In genomic region chr15:78550815-78551214, GRCh38 we compare ENCODE assay signal across 33 cellular contexts.
"Had no signal": no experiment of that assay in that cellular context is flagged by ENCODE, and none has a peak within 500 bp of the region (broad histone marks: within the 10 kb centered on the region; RNA-seq: fewer than 3 reads in every experiment).

No MANE protein-coding gene starts in this region.

- H3K27me3 Mint-ChIP-seq: activated CD8-positive, alpha-beta T cell treated with anti-CD3 and anti-CD28 coated beads for 36 hours; activated naive CD4-positive, alpha-beta T cell treated with anti-CD3 and anti-CD28 coated beads, Interleukin-2, amount 50 U/mL, for 24 hours; activated naive CD8-positive, alpha-beta T cell treated with anti-CD3 and anti-CD28 coated beads for 36 hours; activated naive CD8-positive, alpha-beta T cell treated with anti-CD3 and anti-CD28 coated beads, Interleukin-2, amount 50 U/mL, for 24 hours; activated T-helper 17 cell treated with anti-CD3 and anti-CD28 coated beads, Interleukin-2, amount 50 U/mL, for 72 hours; effector memory CD8-positive, alpha-beta T cell had no signal

- H3K9me3 Mint-ChIP-seq: activated CD8-positive, alpha-beta T cell treated with anti-CD3 and anti-CD28 coated beads for 36 hours; activated naive CD4-positive, alpha-beta T cell treated with anti-CD3 and anti-CD28 coated beads, Interleukin-2, amount 50 U/mL, for 24 hours; activated naive CD8-positive, alpha-beta T cell treated with anti-CD3 and anti-CD28 coated beads for 36 hours; activated naive CD8-positive, alpha-beta T cell treated with anti-CD3 and anti-CD28 coated beads, Interleukin-2, amount 50 U/mL, for 24 hours; activated T-helper 17 cell treated with anti-CD3 and anti-CD28 coated beads, Interleukin-2, amount 50 U/mL, for 72 hours; effector memory CD8-positive, alpha-beta T cell; WTC11 had no signal

- H3K27ac ChIP-seq: adrenal gland, body of pancreas, esophagus muscularis mucosa, foreskin keratinocyte, gastrocnemius medialis, heart left ventricle, VCaP had no signal

- H3K9me3 ChIP-seq: adrenal gland, body of pancreas, esophagus muscularis mucosa, gastrocnemius medialis, heart left ventricle had no signal

- H3K4me3 Mint-ChIP-seq: activated CD8-positive, alpha-beta T cell treated with anti-CD3 and anti-CD28 coated beads for 36 hours; activated naive CD4-positive, alpha-beta T cell treated with anti-CD3 and anti-CD28 coated beads, Interleukin-2, amount 50 U/mL, for 24 hours; activated naive CD8-positive, alpha-beta T cell treated with anti-CD3 and anti-CD28 coated beads for 36 hours; activated naive CD8-positive, alpha-beta T cell treated with anti-CD3 and anti-CD28 coated beads, Interleukin-2, amount 50 U/mL, for 24 hours; activated T-helper 17 cell treated with anti-CD3 and anti-CD28 coated beads, Interleukin-2, amount 50 U/mL, for 72 hours; effector memory CD8-positive, alpha-beta T cell; WTC11 had no signal

- ATAC-seq: activated CD8-positive, alpha-beta T cell treated with anti-CD3 and anti-CD28 coated beads for 36 hours; activated naive CD8-positive, alpha-beta T cell treated with anti-CD3 and anti-CD28 coated beads, Interleukin-2, amount 50 U/mL, for 24 hours; activated T-helper 17 cell treated with anti-CD3 and anti-CD28 coated beads, Interleukin-2, amount 50 U/mL, for 72 hours; body of pancreas; effector memory CD8-positive, alpha-beta T cell; foreskin keratinocyte; gastrocnemius medialis; heart left ventricle had no signal

- H3K27me3 ChIP-seq: adrenal gland, body of pancreas, esophagus muscularis mucosa, foreskin keratinocyte, gastrocnemius medialis, heart left ventricle had no signal

- H3K4me1 ChIP-seq: adrenal gland, esophagus muscularis mucosa, foreskin keratinocyte, gastrocnemius medialis, heart left ventricle had no signal

- H3K4me3 ChIP-seq: adrenal gland, body of pancreas, esophagus muscularis mucosa, gastrocnemius medialis, heart left ventricle had no signal

- H3K27ac Mint-ChIP-seq: activated CD8-positive, alpha-beta T cell treated with anti-CD3 and anti-CD28 coated beads for 36 hours; activated naive CD4-positive, alpha-beta T cell treated with anti-CD3 and anti-CD28 coated beads, Interleukin-2, amount 50 U/mL, for 24 hours; activated naive CD8-positive, alpha-beta T cell treated with anti-CD3 and anti-CD28 coated beads for 36 hours; activated naive CD8-positive, alpha-beta T cell treated with anti-CD3 and anti-CD28 coated beads, Interleukin-2, amount 50 U/mL, for 24 hours; activated T-helper 17 cell treated with anti-CD3 and anti-CD28 coated beads, Interleukin-2, amount 50 U/mL, for 72 hours; effector memory CD8-positive, alpha-beta T cell had no signal

- FAIRE-seq: colon had no signal

- H3K4me1 Mint-ChIP-seq: activated naive CD4-positive, alpha-beta T cell treated with anti-CD3 and anti-CD28 coated beads, Interleukin-2, amount 50 U/mL, for 24 hours; activated naive CD8-positive, alpha-beta T cell treated with anti-CD3 and anti-CD28 coated beads, Interleukin-2, amount 50 U/mL, for 24 hours had no signal

- DNase-seq: activated CD4-positive, alpha-beta T cell treated with anti-CD3 and anti-CD28 coated beads for 1 hour; activated CD4-positive, alpha-beta T cell treated with anti-CD3 and anti-CD28 coated beads for 48 hours; activated CD4-positive, alpha-beta T cell treated with anti-CD3 and anti-CD28 coated beads, Interleukin-2, amount 50 U/mL, for 1 hour; activated CD4-positive, alpha-beta T cell treated with anti-CD3 and anti-CD28 coated beads, Interleukin-2, amount 50 U/mL, for 48 hours; activated CD8-positive, alpha-beta memory T cell treated with anti-CD3 and anti-CD28 coated beads for 24 hours; activated CD8-positive, alpha-beta T cell treated with anti-CD3 and anti-CD28 coated beads for 36 hours; activated effector memory CD4-positive, alpha-beta T cell treated with Interleukin-2 at 50 U/mL for 16 hours; activated gamma-delta T cell treated with Interleukin-2 at 50 U/mL for 16 hours; activated naive CD4-positive, alpha-beta T cell treated with Interleukin-2 at 50 U/mL for 16 hours; activated naive CD8-positive, alpha-beta T cell treated with anti-CD3 and anti-CD28 coated beads for 36 hours; activated naive CD8-positive, alpha-beta T cell treated with anti-CD3 and anti-CD28 coated beads, Interleukin-2, amount 50 U/mL, for 24 hours; activated T-cell treated with anti-CD3 and anti-CD28 coated beads, Interleukin-2, amount 50 U/mL, for 1 hour; adrenal gland; amygdala; aorta; body of pancreas; caudate nucleus; cortex of kidney; dermis blood vessel endothelial cell; effector CD4-positive, alpha-beta T cell; effector memory CD8-positive, alpha-beta T cell; erythroblast; foreskin keratinocyte; gastrocnemius medialis; glutamatergic neuron; heart left ventricle; T-helper 2 cell had no signal
